ENCODE assay signal across 1 cellular context in the genomic region with DNA sequence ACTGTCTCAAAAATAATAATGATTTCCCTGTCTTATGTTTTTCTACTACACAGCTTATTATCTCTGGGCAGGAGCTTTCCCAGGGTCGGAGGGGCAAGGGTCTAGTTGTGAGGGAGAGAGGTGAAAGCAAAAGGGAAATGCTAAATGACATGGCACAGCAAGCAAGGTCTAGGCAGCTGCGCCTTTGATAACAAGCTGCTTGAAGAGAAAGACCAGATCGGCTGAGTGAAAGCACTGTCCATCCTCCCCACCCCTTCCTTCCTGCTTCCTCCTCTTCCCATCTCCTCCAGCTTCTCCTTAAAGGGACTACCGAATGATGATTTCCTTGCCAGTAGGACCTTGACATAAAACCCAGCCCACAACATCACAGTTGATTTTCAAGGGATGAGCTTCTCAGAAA.
TF ChIP-seq lines count a peak whose summit lies in the region.

No MANE protein-coding gene starts in this region.

TF ChIP-seq in endothelial cell of umbilical vein, 7 proteins besides CTCF, POLR2A, EP300 and RAD21:
- TF ChIP-seq, protein P1, sequence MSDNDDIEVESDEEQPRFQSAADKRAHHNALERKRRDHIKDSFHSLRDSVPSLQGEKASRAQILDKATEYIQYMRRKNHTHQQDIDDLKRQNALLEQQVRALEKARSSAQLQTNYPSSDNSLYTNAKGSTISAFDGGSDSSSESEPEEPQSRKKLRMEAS (IDR thresholded peaks at IDR 0.05; ENCODE audit: insufficient read depth, insufficient read length): no peak
- TF ChIP-seq MYC (IDR thresholded peaks at IDR 0.05; ENCODE audit: low read depth, low read length): no peak
- TF ChIP-seq FOS (IDR thresholded peaks at IDR 0.05; ENCODE audit: borderline replicate concordance, insufficient read depth, low read length): no peak
- TF ChIP-seq JUN (IDR thresholded peaks at IDR 0.05; ENCODE audit: borderline replicate concordance, insufficient read depth, insufficient read length, low read depth): no peak
- TF ChIP-seq POLR2AphosphoS5 (IDR thresholded peaks at IDR 0.05; ENCODE audit: insufficient read depth, low read depth, low read length): no peak
- TF ChIP-seq EZH2 (IDR thresholded peaks at IDR 0.05; ENCODE audit: borderline replicate concordance, low read depth, low read length, severe bottlenecking): no peak
